Comparison of ENCODE assay signal across 12 cellular contexts in the genomic region with DNA sequence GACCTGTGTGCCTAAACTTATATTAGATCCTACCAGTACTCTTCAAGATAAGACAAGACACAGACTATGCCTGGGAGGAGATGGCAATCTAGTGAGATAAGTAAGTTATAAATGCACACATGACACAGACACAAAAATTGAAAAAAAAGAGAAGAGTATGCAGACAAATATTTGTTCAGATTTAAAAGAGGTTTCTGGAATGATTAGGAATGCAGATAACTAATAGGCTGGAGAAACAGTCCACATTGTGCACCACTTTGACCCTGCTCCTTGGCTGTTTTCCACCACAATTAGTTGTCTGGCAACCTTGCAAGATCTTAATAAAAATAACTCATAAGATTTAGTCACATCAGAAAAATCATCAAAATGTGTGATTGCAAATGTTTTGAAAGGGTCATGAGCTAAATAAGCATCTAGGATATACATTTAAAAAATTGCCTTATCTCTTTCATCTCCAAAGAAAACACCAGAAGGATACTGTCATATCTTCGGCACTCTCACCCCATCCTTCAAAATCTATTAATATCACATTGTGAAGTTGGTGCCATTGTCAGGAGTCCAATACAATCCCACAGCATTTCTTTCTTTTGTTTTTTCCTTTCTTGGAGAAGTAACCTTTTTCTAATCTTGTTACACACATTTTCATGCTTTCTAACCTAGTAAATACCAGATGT.
DNase-seq lines count a peak whose midpoint lies in the region; ATAC-seq and TF ChIP-seq lines count a peak whose summit lies in the region.
"Had no signal": no experiment of that assay in that cellular context is flagged by ENCODE, and none has a peak within 500 bp of the region (broad histone marks: within the 10 kb centered on the region; RNA-seq: fewer than 3 reads in every experiment).

No MANE protein-coding gene starts in this region.

- peak; percentile 96 for DNase-seq in AG04449 (ENCODE audit: low read depth, low spot score)
- DNase-seq in HS-5 (ENCODE audit: low read depth): peak; percentile 75
- DNase-seq in astrocyte of the hippocampus (ENCODE audit: low read depth, low spot score): peak; percentile 61
- DNase-seq in kidney tubule cell (ENCODE audit: low spot score): peak; percentile 24
- no peak for DNase-seq in central memory CD4-positive, alpha-beta T cell
- no peak for DNase-seq in COR-L47 (lab: John Stamatoyannopoulos, UW)
- DNase-seq in right lobe of liver: no peak
- no peak for DNase-seq in NAMALWA (ENCODE audit: low spot score)
- DNase-seq: activated CD4-positive, alpha-beta T cell treated with anti-CD3 and anti-CD28 coated beads, Interleukin-2, amount 10 ng/mL, durations not matched to agents 7 days and 5 days; activated gamma-delta T cell; hypothalamus; NCI-H187 treated with DMSO at 0.1 percent for 48 hours had no signal

- H3K4me3 ChIP-seq in AG04449 (ENCODE audit: low read depth, low read length) (no peak overlapping the region), right lobe of liver (no peak overlapping the region)

- peaks cover 0 to 15% (median 0%) of the 10 kb centered on the region in 4 donors for H3K4me1 ChIP-seq in right lobe of liver

- TF ChIP-seq CTCF in AG04449 (IDR thresholded peaks at IDR 0.05; ENCODE audit: insufficient read depth, low read length, missing control alignments): no peak
- TF ChIP-seq CTCF in right lobe of liver (IDR thresholded peaks at IDR 0.05): no peak

- 47% methylated on average over 1 of the region's 1 CpG for WGBS in right lobe of liver (ENCODE audit: insufficient coverage, low coverage, low lambda C conversion rate, missing lambda C conversion rate)

- intact Hi-C loops in right lobe of liver (cut with DNase I): no loop called here

- no peaks in the 10 kb centered on the region for H3K9me3 ChIP-seq in right lobe of liver

- H3K27me3 ChIP-seq in right lobe of liver: no peaks in the 10 kb centered on the region

- ATAC-seq in right lobe of liver: no peak

- CTCF ChIA-PET in AG04449 (lab: Yijun Ruan, JAX): no interaction called here

- POLR2A ChIA-PET in AG04449 (lab: Yijun Ruan, JAX): interaction anchor here (0.6 to 1.2 kb wide), 3 partner anchors 29 to 1420 kb away, joined by 3 read pairs; no protein-coding TSS in a partner anchor

- H3K27ac ChIP-seq in right lobe of liver: no peak overlapping the region

- no peaks in the 10 kb centered on the region for H3K36me3 ChIP-seq in right lobe of liver

- TF ChIP-seq POLR2A in right lobe of liver (IDR thresholded peaks at IDR 0.05): no peak

Comparison
In these comparisons a context has a peak if more than half of its experiments do, and no peak if none do; other contexts are left out.
1. DNase-seq: peak in AG04449 (single experiment), HS-5 (single experiment), astrocyte of the hippocampus (single experiment) and kidney tubule cell (single experiment); none in central memory CD4-positive, alpha-beta T cell (single experiment), COR-L47 (single experiment), right lobe of liver (0 of 3) and NAMALWA (single experiment).